Comparison of ENCODE assay signal across 3 cellular contexts in the genomic region with DNA sequence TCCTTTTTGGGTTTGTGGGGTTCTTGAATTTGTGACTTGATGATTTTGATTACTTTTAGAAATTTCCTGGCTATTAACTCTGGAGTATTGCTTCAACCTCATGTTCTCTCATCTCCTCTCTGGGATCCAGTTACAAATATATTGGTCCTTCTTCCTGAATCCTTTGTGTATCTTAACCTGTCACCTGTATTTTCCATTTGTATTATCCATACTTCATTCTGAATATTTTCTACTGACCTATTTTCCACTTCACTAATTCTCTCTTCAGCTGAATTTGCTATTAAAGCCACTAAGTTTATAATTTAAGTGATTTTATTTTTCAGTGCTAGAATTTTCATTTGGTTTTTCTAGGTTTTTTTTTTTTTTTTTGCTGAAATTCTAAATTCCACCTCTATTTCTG.
TF ChIP-seq lines count a peak whose summit lies in the region.

No MANE protein-coding gene starts in this region.

TF ChIP-seq in SK-N-SH treated with all-trans-retinoic acid at 6 μM for 48 hours, 23 proteins besides CTCF, POLR2A, EP300 and RAD21 (continued from another document):
- TF ChIP-seq ZFP30 (CRISPR knock-in tag; IDR thresholded peaks at IDR 0.05) = peak; percentile 85

TF ChIP-seq in SK-N-SH, 30 proteins besides CTCF, POLR2A, EP300 and RAD21 (continued from another document):
- TF ChIP-seq, protein P1, sequence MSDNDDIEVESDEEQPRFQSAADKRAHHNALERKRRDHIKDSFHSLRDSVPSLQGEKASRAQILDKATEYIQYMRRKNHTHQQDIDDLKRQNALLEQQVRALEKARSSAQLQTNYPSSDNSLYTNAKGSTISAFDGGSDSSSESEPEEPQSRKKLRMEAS (IDR thresholded peaks at IDR 0.05; ENCODE audit: low read depth) = no peak
- TF ChIP-seq TCF12 (IDR thresholded peaks at IDR 0.05) (no peak), CHD2 (IDR thresholded peaks at IDR 0.05; ENCODE audit: low read length, partially characterized antibody) (no peak), JUND (IDR thresholded peaks at IDR 0.05) (no peak), RXRA (IDR thresholded peaks at IDR 0.05; ENCODE audit: borderline replicate concordance, low read depth) (no peak), GATA2 (CRISPR knock-in tag; IDR thresholded peaks at IDR 0.05) (no peak), SIN3A (IDR thresholded peaks at IDR 0.05; ENCODE audit: borderline replicate concordance, low read depth, low read length) (no peak), SMC3 (IDR thresholded peaks at IDR 0.05; ENCODE audit: low read depth, low read length) (no peak), YY1 (IDR thresholded peaks at IDR 0.05; ENCODE audit: low read depth) (no peak), GABPA (IDR thresholded peaks at IDR 0.05; ENCODE audit: low read depth) (no peak), FOXJ3 (CRISPR knock-in tag; IDR thresholded peaks at IDR 0.05) (no peak)
- TF ChIP-seq, protein P2, sequence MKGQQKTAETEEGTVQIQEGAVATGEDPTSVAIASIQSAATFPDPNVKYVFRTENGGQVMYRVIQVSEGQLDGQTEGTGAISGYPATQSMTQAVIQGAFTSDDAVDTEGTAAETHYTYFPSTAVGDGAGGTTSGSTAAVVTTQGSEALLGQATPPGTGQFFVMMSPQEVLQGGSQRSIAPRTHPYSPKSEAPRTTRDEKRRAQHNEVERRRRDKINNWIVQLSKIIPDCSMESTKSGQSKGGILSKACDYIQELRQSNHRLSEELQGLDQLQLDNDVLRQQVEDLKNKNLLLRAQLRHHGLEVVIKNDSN (IDR thresholded peaks at IDR 0.05; ENCODE audit: borderline replicate concordance, low read depth) = no peak
- TF ChIP-seq, protein P3, sequence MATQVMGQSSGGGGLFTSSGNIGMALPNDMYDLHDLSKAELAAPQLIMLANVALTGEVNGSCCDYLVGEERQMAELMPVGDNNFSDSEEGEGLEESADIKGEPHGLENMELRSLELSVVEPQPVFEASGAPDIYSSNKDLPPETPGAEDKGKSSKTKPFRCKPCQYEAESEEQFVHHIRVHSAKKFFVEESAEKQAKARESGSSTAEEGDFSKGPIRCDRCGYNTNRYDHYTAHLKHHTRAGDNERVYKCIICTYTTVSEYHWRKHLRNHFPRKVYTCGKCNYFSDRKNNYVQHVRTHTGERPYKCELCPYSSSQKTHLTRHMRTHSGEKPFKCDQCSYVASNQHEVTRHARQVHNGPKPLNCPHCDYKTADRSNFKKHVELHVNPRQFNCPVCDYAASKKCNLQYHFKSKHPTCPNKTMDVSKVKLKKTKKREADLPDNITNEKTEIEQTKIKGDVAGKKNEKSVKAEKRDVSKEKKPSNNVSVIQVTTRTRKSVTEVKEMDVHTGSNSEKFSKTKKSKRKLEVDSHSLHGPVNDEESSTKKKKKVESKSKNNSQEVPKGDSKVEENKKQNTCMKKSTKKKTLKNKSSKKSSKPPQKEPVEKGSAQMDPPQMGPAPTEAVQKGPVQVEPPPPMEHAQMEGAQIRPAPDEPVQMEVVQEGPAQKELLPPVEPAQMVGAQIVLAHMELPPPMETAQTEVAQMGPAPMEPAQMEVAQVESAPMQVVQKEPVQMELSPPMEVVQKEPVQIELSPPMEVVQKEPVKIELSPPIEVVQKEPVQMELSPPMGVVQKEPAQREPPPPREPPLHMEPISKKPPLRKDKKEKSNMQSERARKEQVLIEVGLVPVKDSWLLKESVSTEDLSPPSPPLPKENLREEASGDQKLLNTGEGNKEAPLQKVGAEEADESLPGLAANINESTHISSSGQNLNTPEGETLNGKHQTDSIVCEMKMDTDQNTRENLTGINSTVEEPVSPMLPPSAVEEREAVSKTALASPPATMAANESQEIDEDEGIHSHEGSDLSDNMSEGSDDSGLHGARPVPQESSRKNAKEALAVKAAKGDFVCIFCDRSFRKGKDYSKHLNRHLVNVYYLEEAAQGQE (IDR thresholded peaks at IDR 0.05; ENCODE audit: low read depth, low read length) = no peak

TF ChIP-seq in HEK293, 187 proteins besides CTCF, POLR2A, EP300 and RAD21 (continued from another document):
- TF ChIP-seq, protein P4, sequence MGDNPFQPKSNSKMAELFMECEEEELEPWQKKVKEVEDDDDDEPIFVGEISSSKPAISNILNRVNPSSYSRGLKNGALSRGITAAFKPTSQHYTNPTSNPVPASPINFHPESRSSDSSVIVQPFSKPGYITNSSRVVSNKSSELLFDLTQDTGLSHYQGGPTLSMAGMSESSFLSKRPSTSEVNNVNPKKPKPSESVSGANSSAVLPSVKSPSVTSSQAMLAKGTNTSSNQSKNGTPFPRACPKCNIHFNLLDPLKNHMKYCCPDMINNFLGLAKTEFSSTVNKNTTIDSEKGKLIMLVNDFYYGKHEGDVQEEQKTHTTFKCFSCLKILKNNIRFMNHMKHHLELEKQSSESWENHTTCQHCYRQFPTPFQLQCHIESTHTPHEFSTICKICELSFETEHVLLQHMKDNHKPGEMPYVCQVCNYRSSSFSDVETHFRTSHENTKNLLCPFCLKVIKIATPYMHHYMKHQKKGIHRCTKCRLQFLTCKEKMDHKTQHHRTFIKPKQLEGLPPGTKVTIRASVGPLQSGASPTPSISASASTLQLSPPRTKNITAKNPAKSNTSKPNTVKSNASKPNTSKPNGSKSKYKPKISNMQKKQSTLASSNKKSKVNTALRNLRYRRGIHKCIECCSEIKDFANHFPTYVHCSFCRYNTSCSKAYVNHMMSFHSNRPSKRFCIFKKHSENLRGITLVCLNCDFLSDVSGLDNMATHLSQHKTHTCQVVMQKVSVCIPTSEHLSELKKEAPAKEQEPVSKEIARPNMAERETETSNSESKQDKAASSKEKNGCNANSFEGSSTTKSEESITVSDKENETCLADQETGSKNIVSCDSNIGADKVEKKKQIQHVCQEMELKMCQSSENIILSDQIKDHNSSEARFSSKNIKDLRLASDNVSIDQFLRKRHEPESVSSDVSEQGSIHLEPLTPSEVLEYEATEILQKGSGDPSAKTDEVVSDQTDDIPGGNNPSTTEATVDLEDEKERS (tag by site-specific recombination; IDR thresholded peaks at IDR 0.05) = 0 out of 2 replicates have a peak, but pooled peaks have one; percentile 20
- peak; percentile 59 for TF ChIP-seq SETDB1 (IDR thresholded peaks at IDR 0.05; ENCODE audit: insufficient read length, low read length)
- TF ChIP-seq ZNF664 (tag by site-specific recombination; IDR thresholded peaks at IDR 0.05) = 0 out of 2 replicates have a peak, but pooled peaks have one; percentile 37
- TF ChIP-seq KLF7 (tag by site-specific recombination; IDR thresholded peaks at IDR 0.05; ENCODE audit: borderline replicate concordance) = no peak
